In genomic region chr9:129071526-129072131, GRCh38 we compare ENCODE assay signal across 1 cellular context.
A peak's percentile ranks its signal among the peaks of the same experiment; 100 is the strongest.
TF ChIP-seq lines count a peak whose summit lies in the region.

No MANE protein-coding gene starts in this region.

TF ChIP-seq in WTC11, 78 proteins besides CTCF, POLR2A, EP300 and RAD21 (continued from another document):
- TF ChIP-seq CREM (CRISPR knock-in tag; IDR thresholded peaks at IDR 0.05) (0 out of 2 replicates have a peak, but pooled peaks have one; percentile 20), FOXK1 (CRISPR knock-in tag; IDR thresholded peaks at IDR 0.05) (peak; percentile 82), FOXP1 (CRISPR knock-in tag; IDR thresholded peaks at IDR 0.05; ENCODE audit: borderline replicate concordance) (peak; percentile 18; the same call in 1 of the 2 replicates)
